2 cellular contexts compared by ENCODE assay signal in genomic region chr12:10709808-10710207, GRCh38.
A peak's percentile ranks its signal among the peaks of the same experiment; 100 is the strongest.
TF ChIP-seq lines count a peak whose summit lies in the region.

No MANE protein-coding gene starts in this region.

TF ChIP-seq in HepG2, 621 proteins besides CTCF, POLR2A, EP300 and RAD21:
- TF ChIP-seq ZFP36L1 (CRISPR knock-in tag; IDR thresholded peaks at IDR 0.05) (no peak), RBM22 (optimal IDR thresholded peaks at IDR 0.05; ENCODE audit: low read length) (peak; percentile 32)

TF ChIP-seq in GM23338, 12 proteins besides CTCF, POLR2A, EP300 and RAD21:
- TF ChIP-seq EZH2 (IDR thresholded peaks at IDR 0.05; ENCODE audit: low read depth, unreplicated experiment) (no peak), REST (IDR thresholded peaks at IDR 0.05; ENCODE audit: unreplicated experiment) (no peak), NANOG (IDR thresholded peaks at IDR 0.05; ENCODE audit: borderline replicate concordance) (no peak), ZNF114 (CRISPR knock-in tag; IDR thresholded peaks at IDR 0.05) (no peak), POLR2AphosphoS5 (IDR thresholded peaks at IDR 0.05; ENCODE audit: low read depth) (no peak), JUNB (IDR thresholded peaks at IDR 0.05; ENCODE audit: unreplicated experiment) (no peak), CREB1 (CRISPR knock-in tag; IDR thresholded peaks at IDR 0.05; ENCODE audit: low read depth) (no peak), EZH2phosphoT487 (IDR thresholded peaks at IDR 0.05; ENCODE audit: unreplicated experiment) (no peak), ZNF331 (CRISPR knock-in tag; IDR thresholded peaks at IDR 0.05; ENCODE audit: low read depth) (no peak), STAT1 (IDR thresholded peaks at IDR 0.05; ENCODE audit: unreplicated experiment) (no peak)
- TF ChIP-seq, protein P1, sequence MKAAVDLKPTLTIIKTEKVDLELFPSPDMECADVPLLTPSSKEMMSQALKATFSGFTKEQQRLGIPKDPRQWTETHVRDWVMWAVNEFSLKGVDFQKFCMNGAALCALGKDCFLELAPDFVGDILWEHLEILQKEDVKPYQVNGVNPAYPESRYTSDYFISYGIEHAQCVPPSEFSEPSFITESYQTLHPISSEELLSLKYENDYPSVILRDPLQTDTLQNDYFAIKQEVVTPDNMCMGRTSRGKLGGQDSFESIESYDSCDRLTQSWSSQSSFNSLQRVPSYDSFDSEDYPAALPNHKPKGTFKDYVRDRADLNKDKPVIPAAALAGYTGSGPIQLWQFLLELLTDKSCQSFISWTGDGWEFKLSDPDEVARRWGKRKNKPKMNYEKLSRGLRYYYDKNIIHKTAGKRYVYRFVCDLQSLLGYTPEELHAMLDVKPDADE (IDR thresholded peaks at IDR 0.05) = no peak
- TF ChIP-seq, protein P2, sequence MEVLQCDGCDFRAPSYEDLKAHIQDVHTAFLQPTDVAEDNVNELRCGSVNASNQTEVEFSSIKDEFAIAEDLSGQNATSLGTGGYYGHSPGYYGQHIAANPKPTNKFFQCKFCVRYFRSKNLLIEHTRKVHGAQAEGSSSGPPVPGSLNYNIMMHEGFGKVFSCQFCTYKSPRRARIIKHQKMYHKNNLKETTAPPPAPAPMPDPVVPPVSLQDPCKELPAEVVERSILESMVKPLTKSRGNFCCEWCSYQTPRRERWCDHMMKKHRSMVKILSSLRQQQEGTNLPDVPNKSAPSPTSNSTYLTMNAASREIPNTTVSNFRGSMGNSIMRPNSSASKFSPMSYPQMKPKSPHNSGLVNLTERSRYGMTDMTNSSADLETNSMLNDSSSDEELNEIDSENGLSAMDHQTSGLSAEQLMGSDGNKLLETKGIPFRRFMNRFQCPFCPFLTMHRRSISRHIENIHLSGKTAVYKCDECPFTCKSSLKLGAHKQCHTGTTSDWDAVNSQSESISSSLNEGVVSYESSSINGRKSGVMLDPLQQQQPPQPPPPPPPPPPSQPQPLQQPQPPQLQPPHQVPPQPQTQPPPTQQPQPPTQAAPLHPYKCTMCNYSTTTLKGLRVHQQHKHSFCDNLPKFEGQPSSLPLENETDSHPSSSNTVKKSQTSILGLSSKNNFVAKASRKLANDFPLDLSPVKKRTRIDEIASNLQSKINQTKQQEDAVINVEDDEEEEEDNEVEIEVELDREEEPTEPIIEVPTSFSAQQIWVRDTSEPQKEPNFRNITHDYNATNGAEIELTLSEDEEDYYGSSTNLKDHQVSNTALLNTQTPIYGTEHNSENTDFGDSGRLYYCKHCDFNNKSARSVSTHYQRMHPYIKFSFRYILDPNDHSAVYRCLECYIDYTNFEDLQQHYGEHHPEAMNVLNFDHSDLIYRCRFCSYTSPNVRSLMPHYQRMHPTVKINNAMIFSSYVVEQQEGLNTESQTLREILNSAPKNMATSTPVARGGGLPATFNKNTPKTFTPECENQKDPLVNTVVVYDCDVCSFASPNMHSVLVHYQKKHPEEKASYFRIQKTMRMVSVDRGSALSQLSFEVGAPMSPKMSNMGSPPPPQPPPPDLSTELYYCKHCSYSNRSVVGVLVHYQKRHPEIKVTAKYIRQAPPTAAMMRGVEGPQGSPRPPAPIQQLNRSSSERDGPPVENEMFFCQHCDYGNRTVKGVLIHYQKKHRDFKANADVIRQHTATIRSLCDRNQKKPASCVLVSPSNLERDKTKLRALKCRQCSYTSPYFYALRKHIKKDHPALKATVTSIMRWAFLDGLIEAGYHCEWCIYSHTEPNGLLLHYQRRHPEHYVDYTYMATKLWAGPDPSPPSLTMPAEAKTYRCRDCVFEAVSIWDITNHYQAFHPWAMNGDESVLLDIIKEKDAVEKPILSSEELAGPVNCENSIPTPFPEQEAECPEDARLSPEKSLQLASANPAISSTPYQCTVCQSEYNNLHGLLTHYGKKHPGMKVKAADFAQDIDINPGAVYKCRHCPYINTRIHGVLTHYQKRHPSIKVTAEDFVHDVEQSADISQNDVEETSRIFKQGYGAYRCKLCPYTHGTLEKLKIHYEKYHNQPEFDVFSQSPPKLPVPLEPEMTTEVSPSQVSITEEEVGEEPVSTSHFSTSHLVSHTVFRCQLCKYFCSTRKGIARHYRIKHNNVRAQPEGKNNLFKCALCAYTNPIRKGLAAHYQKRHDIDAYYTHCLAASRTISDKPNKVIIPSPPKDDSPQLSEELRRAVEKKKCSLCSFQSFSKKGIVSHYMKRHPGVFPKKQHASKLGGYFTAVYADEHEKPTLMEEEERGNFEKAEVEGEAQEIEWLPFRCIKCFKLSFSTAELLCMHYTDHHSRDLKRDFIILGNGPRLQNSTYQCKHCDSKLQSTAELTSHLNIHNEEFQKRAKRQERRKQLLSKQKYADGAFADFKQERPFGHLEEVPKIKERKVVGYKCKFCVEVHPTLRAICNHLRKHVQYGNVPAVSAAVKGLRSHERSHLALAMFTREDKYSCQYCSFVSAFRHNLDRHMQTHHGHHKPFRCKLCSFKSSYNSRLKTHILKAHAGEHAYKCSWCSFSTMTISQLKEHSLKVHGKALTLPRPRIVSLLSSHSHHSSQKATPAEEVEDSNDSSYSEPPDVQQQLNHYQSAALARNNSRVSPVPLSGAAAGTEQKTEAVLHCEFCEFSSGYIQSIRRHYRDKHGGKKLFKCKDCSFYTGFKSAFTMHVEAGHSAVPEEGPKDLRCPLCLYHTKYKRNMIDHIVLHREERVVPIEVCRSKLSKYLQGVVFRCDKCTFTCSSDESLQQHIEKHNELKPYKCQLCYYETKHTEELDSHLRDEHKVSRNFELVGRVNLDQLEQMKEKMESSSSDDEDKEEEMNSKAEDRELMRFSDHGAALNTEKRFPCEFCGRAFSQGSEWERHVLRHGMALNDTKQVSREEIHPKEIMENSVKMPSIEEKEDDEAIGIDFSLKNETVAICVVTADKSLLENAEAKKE (CRISPR knock-in tag; IDR thresholded peaks at IDR 0.05) = no peak
